Comparison of ENCODE assay signal across 9 cellular contexts in the genomic region with DNA sequence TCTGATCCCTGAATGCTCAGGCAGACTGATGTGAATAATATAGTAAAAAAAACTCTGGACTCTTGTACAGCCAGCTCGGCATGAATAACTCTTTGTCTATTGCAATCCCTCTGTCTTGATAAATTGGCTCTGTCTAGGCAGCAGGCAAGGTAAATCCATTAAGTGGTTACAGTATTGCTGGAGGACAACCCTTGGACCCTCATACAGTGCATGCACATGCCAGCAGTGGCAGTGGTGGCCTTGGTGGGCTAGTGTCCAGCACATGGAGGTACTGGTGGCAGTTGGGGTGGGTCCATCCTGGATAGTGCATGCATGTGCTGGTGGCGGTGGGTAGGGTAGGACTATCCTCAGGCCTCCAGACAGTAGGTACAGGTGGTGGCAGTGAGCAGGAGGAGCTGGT.
"Had no signal": no experiment of that assay in that cellular context is flagged by ENCODE, and none has a peak within 500 bp of the region (broad histone marks: within the 10 kb centered on the region; RNA-seq: fewer than 3 reads in every experiment).

No MANE protein-coding gene starts in this region.

- FAIRE-seq: K562 had no signal

- H3K9ac ChIP-seq: GM23248 had no signal

- H3K4me3 ChIP-seq: GM23248, HAP-1, K562 had no signal

- H3K4me3 Mint-ChIP-seq: HFFc6 had no signal

- DNase-seq: GM23248, GOT3, H7, HFFc6, IMR-90, KG1 had no signal

- H3K27ac ChIP-seq: GM23248 had no signal

- H3K9me3 ChIP-seq: HAP-1 had no signal

- H3K4me1 ChIP-seq: HAP-1 had no signal

- H3K36me3 ChIP-seq: HAP-1 had no signal

- H3K27ac Mint-ChIP-seq: HFFc6 had no signal

- ATAC-seq: HCT116, K562 had no signal

- H2AFZ ChIP-seq: GM23248 had no signal
